Comparison of ENCODE assay signal across 9 cellular contexts in the genomic region with DNA sequence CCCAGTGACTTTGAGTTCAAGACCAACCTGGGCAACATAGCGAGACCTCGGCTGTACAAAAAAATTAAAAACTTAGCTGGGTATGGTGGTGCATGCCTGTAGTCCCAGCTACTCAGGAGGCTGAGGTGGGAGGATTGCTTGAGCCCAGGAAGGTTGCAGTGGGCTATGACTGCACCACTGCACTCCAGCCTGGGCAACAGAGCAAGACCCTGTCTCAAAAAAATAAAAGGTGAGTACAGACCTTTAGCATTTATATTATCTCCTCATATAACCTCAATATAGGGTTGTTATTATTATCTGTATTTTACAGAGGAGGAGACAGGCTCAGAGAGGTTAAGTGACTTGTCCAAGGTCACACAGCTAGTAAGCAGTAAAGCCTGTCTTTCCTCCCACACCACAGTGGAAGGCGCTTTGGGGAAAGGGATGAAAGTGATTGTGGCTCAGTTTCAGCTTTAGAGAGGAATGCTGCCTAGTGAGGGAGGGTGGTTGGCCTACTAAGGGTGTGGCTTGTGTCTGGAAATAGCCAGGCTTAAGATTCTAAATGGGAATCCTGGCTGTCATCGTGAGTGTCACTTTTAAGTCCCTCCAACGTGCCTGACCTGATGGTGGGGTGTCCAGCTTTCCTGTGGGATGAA. TPM values are rescaled to one million over a fixed set of nuclear protein-coding genes. Genes with fewer than 3 reads are reported as not detected.
DNase-seq lines count a peak whose midpoint lies in the region; ATAC-seq and TF ChIP-seq lines count a peak whose summit lies in the region.
"Had no signal": no experiment of that assay in that cellular context is flagged by ENCODE, and none has a peak within 500 bp of the region (broad histone marks: within the 10 kb centered on the region; RNA-seq: fewer than 3 reads in every experiment).

No MANE protein-coding gene starts in this region.

- H3K27me3 Mint-ChIP-seq in activated T-cell treated with anti-CD3 and anti-CD28 coated beads, Interleukin-2, amount 50 U/mL, for 72 hours (ENCODE audit: low read depth) = no peaks in the 10 kb centered on the region

- no peak overlapping the region for H3K4me3 ChIP-seq in ascending aorta
- H3K4me3 ChIP-seq in tibial artery = no peak overlapping the region
- H3K4me3 ChIP-seq in uterus = no peak overlapping the region

- ATAC-seq in activated T-cell treated with anti-CD3 and anti-CD28 coated beads, Interleukin-2, amount 50 U/mL, for 72 hours (replicated peaks in 1 of 2) = no peak
- ATAC-seq in left colon = peak; percentile 19

- H3K27ac ChIP-seq in ascending aorta (peak overlapping the region; percentile 94 to 95), tibial artery (peak overlapping the region; percentile 97), uterus (no peak overlapping the region)

- H3K4me1 ChIP-seq in ascending aorta (peaks cover 49 to 74% of the 10 kb centered on the region in 2 donors), tibial artery (peaks cover 4 to 97% (median 82%) of the 10 kb centered on the region in 4 donors), uterus (no peaks in the 10 kb centered on the region)

- peaks cover 4 to 40% of the 10 kb centered on the region in 2 donors for H3K36me3 Mint-ChIP-seq in activated T-cell treated with anti-CD3 and anti-CD28 coated beads, Interleukin-2, amount 50 U/mL, for 72 hours (ENCODE audit: insufficient read depth in 2 of 2)

- H3K27me3 ChIP-seq in ascending aorta (no peaks in the 10 kb centered on the region), tibial artery (no peaks in the 10 kb centered on the region), uterus (no peaks in the 10 kb centered on the region)

- H3K27ac Mint-ChIP-seq in activated T-cell treated with anti-CD3 and anti-CD28 coated beads, Interleukin-2, amount 50 U/mL, for 72 hours = peak overlapping the region; percentile 43

- TF ChIP-seq POLR2A in uterus (IDR thresholded peaks at IDR 0.05) = no peak

- H3K9me3 ChIP-seq in ascending aorta (no peaks in the 10 kb centered on the region), tibial artery (no peaks in the 10 kb centered on the region), uterus (no peaks in the 10 kb centered on the region)

- no peak for TF ChIP-seq CTCF in ascending aorta (IDR thresholded peaks at IDR 0.05)
- TF ChIP-seq CTCF in tibial artery (IDR thresholded peaks at IDR 0.05) = no peak
- no peak for TF ChIP-seq CTCF in uterus (IDR thresholded peaks at IDR 0.05)

- H3K36me3 ChIP-seq in ascending aorta (peaks cover 18 to 37% of the 10 kb centered on the region in 2 donors), tibial artery (peaks cover 24 to 57% (median 47%) of the 10 kb centered on the region in 3 donors), uterus (no peaks in the 10 kb centered on the region)

- H3K9me3 Mint-ChIP-seq in activated T-cell treated with anti-CD3 and anti-CD28 coated beads, Interleukin-2, amount 50 U/mL, for 72 hours = no peaks in the 10 kb centered on the region

- H3K4me1 Mint-ChIP-seq in activated T-cell treated with anti-CD3 and anti-CD28 coated beads, Interleukin-2, amount 50 U/mL, for 72 hours (ENCODE audit: low read depth) = peaks cover 60% of the 10 kb centered on the region

- DNase-seq in activated T-cell treated with anti-CD3 and anti-CD28 coated beads, Interleukin-2, amount 50 U/mL, for 72 hours = no peak
- DNase-seq in activated T-cell treated with anti-CD3 and anti-CD28 coated beads for 4 hours = no peak
- DNase-seq in ascending aorta (ENCODE audit: low spot score in 2 of 2) = no peak
- no peak for DNase-seq in left colon
- DNase-seq in tibial artery = no peak
- DNase-seq in uterus = no peak
- DNase-seq in DMS114 treated with DMSO at 0.1 percent for 48 hours (lab: John Stamatoyannopoulos, UW; ENCODE audit: unreplicated experiment) = no peak
- DNase-seq in SIG-M5 treated with dmso at 0.1 percent for 504 hours (lab: John Stamatoyannopoulos, UW; ENCODE audit: unreplicated experiment) = no peak
- DNase-seq: NCI-H510A treated with DMSO at 0.1 percent for 48 hours had no signal

- H3K4me3 Mint-ChIP-seq in activated T-cell treated with anti-CD3 and anti-CD28 coated beads, Interleukin-2, amount 50 U/mL, for 72 hours = peak overlapping the region; percentile 1 to 29

- intact Hi-C loops in ascending aorta (cut with DNase I) = no loop called here
- intact Hi-C loops in left colon (cut with DNase I, micrococcal nuclease) = no loop called here
- intact Hi-C loops in tibial artery (cut with DNase I; ENCODE audit: low total_unique reads) = no loop called here
- intact Hi-C loops in uterus (cut with DNase I; ENCODE audit: low total_unique reads) = no loop called here

RNA-seq across cellular contexts. Expression of a gene that starts 7.2 kb away (rescaled TPM):
- total RNA-seq in activated T-cell treated with anti-CD3 and anti-CD28 coated beads, Interleukin-2, amount 50 U/mL, for 72 hours = 10 to 100 TPM; 74.7 to 84.0 TPM
- total RNA-seq in ascending aorta (56.3 TPM), left colon (10 to 100 TPM; 84.7 to 96.4 TPM), uterus (10 to 100 TPM; 21.4 to 79.8 (median 52.9) TPM)

RNA-seq across cellular contexts. Expression of a gene that starts 43.0 kb away (rescaled TPM):
- total RNA-seq in activated T-cell treated with anti-CD3 and anti-CD28 coated beads, Interleukin-2, amount 50 U/mL, for 72 hours = 10 to 100 TPM; 21.3 to 25.1 TPM
- 48.4 TPM for total RNA-seq in ascending aorta
- total RNA-seq in left colon = 10 to 100 TPM; 17.4 to 18.0 TPM
- total RNA-seq in uterus = 10 to 100 TPM in 3 of 4 donors, 1 to 10 TPM in 1; 5.0 to 19.0 (median 11.0) TPM

RNA-seq across cellular contexts. Expression of a gene that starts 43.2 kb away (rescaled TPM):
- total RNA-seq in activated T-cell treated with anti-CD3 and anti-CD28 coated beads, Interleukin-2, amount 50 U/mL, for 72 hours = 10 to 100 TPM; 81.4 to 82.7 TPM
- total RNA-seq in ascending aorta (97.0 TPM), left colon (10 to 100 TPM; 42.0 to 56.9 TPM), uterus (10 to 100 TPM; 36.0 to 66.5 (median 59.0) TPM)

Comparison
In these comparisons a context has a peak if more than half of its experiments do, and no peak if none do; other contexts are left out.
1. H3K27ac ChIP-seq: peak in ascending aorta (2 of 2) and tibial artery (2 of 2); none in uterus (0 of 2).